Comparison of ENCODE assay signal across 8 cellular contexts in genomic region chr22:45645526-45646414, GRCh38. TPM values are rescaled to one million over a fixed set of nuclear protein-coding genes. Genes with fewer than 3 reads are reported as not detected.
DNase-seq lines count a peak whose midpoint lies in the region; ATAC-seq and TF ChIP-seq lines count a peak whose summit lies in the region.

No MANE protein-coding gene starts in this region.

- H3K36me3 Mint-ChIP-seq in glutamatergic neuron (ENCODE audit: unreplicated experiment) = no peaks in the 10 kb centered on the region

- H3K36me3 ChIP-seq in DOHH2 (ENCODE audit: control insufficient read depth, low read length) (no peaks in the 10 kb centered on the region), HUES6 (ENCODE audit: control insufficient read depth, insufficient read depth, low read length) (no peaks in the 10 kb centered on the region), parathyroid adenoma (ENCODE audit: control insufficient read depth, insufficient read depth, low read length) (no peaks in the 10 kb centered on the region), upper lobe of left lung (no peaks in the 10 kb centered on the region)

- TF ChIP-seq EP300 in upper lobe of left lung (IDR thresholded peaks at IDR 0.05) = no peak

- ATAC-seq in SK-N-SH treated with all-trans-retinoic acid at 6 μM for 48 hours (peak; percentile 98), upper lobe of left lung (ENCODE audit: low FRiP score in 2 of 2) (peak; percentile 88 to 91), GM18520 (IDR thresholded peaks at IDR 0.05; ENCODE audit: unreplicated experiment) (no peak)

- peak; percentile 82 for DNase-seq in activated naive CD4-positive, alpha-beta T cell treated with Interleukin-2 at 50 U/mL for 16 hours
- DNase-seq in glutamatergic neuron (peak; percentile 89), upper lobe of left lung (peak; percentile 78 to 97)

- H3K27me3 Mint-ChIP-seq in glutamatergic neuron (ENCODE audit: unreplicated experiment) = peaks cover 11% of the 10 kb centered on the region

- TF ChIP-seq CTCF in DOHH2 (IDR thresholded peaks at IDR 0.05; ENCODE audit: low read depth, low read length, poor library complexity, severe bottlenecking) (peak; percentile 88), glutamatergic neuron (IDR thresholded peaks at IDR 0.05; ENCODE audit: partially characterized antibody, unreplicated experiment) (peak; percentile 98), parathyroid adenoma (IDR thresholded peaks at IDR 0.05) (peak; percentile 79), upper lobe of left lung (IDR thresholded peaks at IDR 0.05) (peak; percentile 92 to 99 (median 98))

- H4K20me1 ChIP-seq in DOHH2 (ENCODE audit: control insufficient read depth, insufficient read depth, low read depth, low read length) = no peaks in the 10 kb centered on the region

- 23 to 56% methylated on average over 18 to 46 of the region's 54 CpGs for WGBS in upper lobe of left lung, 2 donors

- peaks cover 22% of the 10 kb centered on the region for H3K4me1 ChIP-seq in DOHH2 (ENCODE audit: control insufficient read depth, low read length)
- H3K4me1 ChIP-seq in HUES6 (ENCODE audit: control insufficient read depth, insufficient read depth, low read length) = peaks cover 8% of the 10 kb centered on the region
- peaks cover 7% of the 10 kb centered on the region for H3K4me1 ChIP-seq in parathyroid adenoma
- peaks cover 7 to 12% (median 8%) of the 10 kb centered on the region in 4 donors for H3K4me1 ChIP-seq in upper lobe of left lung

- H3K4me3 ChIP-seq in DOHH2 (ENCODE audit: low read length) (peak overlapping the region; percentile 19), HUES6 (ENCODE audit: low read depth, low read length) (peak overlapping the region; percentile 52), parathyroid adenoma (ENCODE audit: low read depth, low read length) (no peak overlapping the region), upper lobe of left lung (peak overlapping the region in 1 of 4 donors; percentile 15)

- H3K27ac Mint-ChIP-seq in glutamatergic neuron (ENCODE audit: unreplicated experiment) = no peak overlapping the region

- no peaks in the 10 kb centered on the region for H3K9me2 ChIP-seq in DOHH2 (replicated peaks; ENCODE audit: control insufficient read depth, low read length)

- no peaks in the 10 kb centered on the region for H3K79me2 ChIP-seq in DOHH2 (ENCODE audit: control insufficient read depth, low read length)
- no peaks in the 10 kb centered on the region for H3K79me2 ChIP-seq in parathyroid adenoma

- H3F3A ChIP-seq in DOHH2 (ENCODE audit: control insufficient read depth, insufficient read depth) = no peaks in the 10 kb centered on the region

- H3K9me3 Mint-ChIP-seq in glutamatergic neuron (ENCODE audit: unreplicated experiment) = peaks cover 4% of the 10 kb centered on the region

- H2AFZ ChIP-seq in parathyroid adenoma = peak overlapping the region; percentile 17

- H3K27me3 ChIP-seq in DOHH2 (ENCODE audit: control insufficient read depth, low read length) (peaks cover 11% of the 10 kb centered on the region; the same call in 1 of the 2 replicates), HUES6 (ENCODE audit: control insufficient read depth, insufficient read depth, low read length) (peaks cover 23% of the 10 kb centered on the region), parathyroid adenoma (ENCODE audit: control insufficient read depth, insufficient read depth, low read length) (no peaks in the 10 kb centered on the region), upper lobe of left lung (no peaks in the 10 kb centered on the region)

- no peak for TF ChIP-seq POLR2A in upper lobe of left lung (IDR thresholded peaks at IDR 0.05)

- no peak overlapping the region for H3K4me3 Mint-ChIP-seq in glutamatergic neuron (ENCODE audit: unreplicated experiment)

- H3K27ac ChIP-seq in DOHH2 (ENCODE audit: low read depth, low read length) (no peak overlapping the region), HUES6 (ENCODE audit: low read depth, low read length) (no peak overlapping the region), parathyroid adenoma (no peak overlapping the region), upper lobe of left lung (no peak overlapping the region)

- H3K4me2 ChIP-seq in DOHH2 (ENCODE audit: low read length) (peak overlapping the region; percentile 62), parathyroid adenoma (ENCODE audit: low read length) (no peak overlapping the region)

- H3K9ac ChIP-seq in HUES6 (ENCODE audit: low read length) = no peak overlapping the region
- no peak overlapping the region for H3K9ac ChIP-seq in parathyroid adenoma

- H3K4me1 Mint-ChIP-seq in glutamatergic neuron (ENCODE audit: low read depth, unreplicated experiment) = peaks cover 7% of the 10 kb centered on the region

- H3K9me3 ChIP-seq in DOHH2 (ENCODE audit: control insufficient read depth, insufficient read depth, low read length) = no peaks in the 10 kb centered on the region
- no peaks in the 10 kb centered on the region for H3K9me3 ChIP-seq in HUES6 (ENCODE audit: control insufficient read depth, insufficient read depth, low read depth, low read length)
- no peaks in the 10 kb centered on the region for H3K9me3 ChIP-seq in parathyroid adenoma (ENCODE audit: control insufficient read depth, low read length)
- H3K9me3 ChIP-seq in upper lobe of left lung = no peaks in the 10 kb centered on the region

TF ChIP-seq in SK-N-SH treated with all-trans-retinoic acid at 6 μM for 48 hours, 23 proteins besides CTCF, POLR2A, EP300 and RAD21:
- TF ChIP-seq ZNF565 (CRISPR knock-in tag; conservative IDR thresholded peaks at IDR 0.05; ENCODE audit: low read depth) (no peak), ARNTL (CRISPR knock-in tag; IDR thresholded peaks at IDR 0.05; ENCODE audit: borderline replicate concordance, low read depth) (0 out of 2 replicates have a peak, but pooled peaks have one; percentile 22)

RNA-seq across cellular contexts. Expression of gene ATXN10, which starts 25.9 kb away (rescaled TPM):
- total RNA-seq in glutamatergic neuron (ENCODE audit: unreplicated experiment) = 191 TPM
- total RNA-seq in upper lobe of left lung = 100 to 1,000 TPM in 5 of 6 donors, 10 to 100 TPM in 1; 90.2 to 137 (median 110) TPM
